ENCODE assay signal across 14 cellular contexts in the genomic region with DNA sequence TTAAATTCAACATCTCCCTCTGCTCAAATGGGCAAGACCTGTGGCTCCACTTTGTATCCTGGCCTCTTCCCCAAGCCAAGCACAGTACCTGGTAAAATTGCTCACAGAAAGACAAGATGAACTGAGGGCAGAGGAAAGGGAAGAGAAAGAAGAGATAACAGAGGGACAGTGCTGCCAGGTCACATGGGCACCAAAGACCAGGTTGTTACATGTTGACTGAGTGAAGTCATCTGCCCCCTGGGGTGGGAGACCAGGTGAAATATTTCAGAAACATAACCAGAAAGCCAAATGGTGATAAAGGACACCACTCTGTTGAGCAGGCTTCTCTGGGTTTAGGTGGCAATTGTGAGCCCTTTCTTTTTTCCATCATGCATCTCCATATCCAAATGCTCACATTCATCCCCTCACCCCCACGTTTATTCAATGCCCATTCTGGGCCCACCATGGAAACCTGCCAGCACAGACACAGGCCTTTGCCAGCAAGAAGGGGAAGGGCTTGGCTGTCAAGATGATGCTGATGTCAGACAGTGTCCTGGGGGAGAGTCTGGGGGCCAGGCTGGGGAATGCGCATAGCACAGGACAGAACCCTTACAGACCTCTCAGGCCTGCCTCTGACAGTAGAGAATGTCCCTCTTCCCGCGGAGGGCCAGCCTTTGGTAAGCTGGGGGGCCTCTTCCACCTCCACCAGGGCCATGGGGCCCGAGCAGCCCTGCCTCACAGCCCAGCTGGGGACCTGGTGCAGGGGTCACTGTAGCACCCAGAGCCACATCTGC.
"Had no signal": no experiment of that assay in that cellular context is flagged by ENCODE, and none has a peak within 500 bp of the region (broad histone marks: within the 10 kb centered on the region; RNA-seq: fewer than 3 reads in every experiment).

No MANE protein-coding gene starts in this region.

- H3K27ac Mint-ChIP-seq: activated B cell treated with CpG ODN at 0.5 μM for 24 hours; activated naive CD8-positive, alpha-beta T cell treated with anti-CD3 and anti-CD28 coated beads, Interleukin-2, amount 10 ng/mL, durations not matched to agents 7 days and 5 days had no signal

- H2AFZ ChIP-seq: parathyroid adenoma had no signal

- DNase-seq: activated B cell treated with CpG ODN at 0.5 μM for 24 hours; activated CD4-positive, alpha-beta T cell treated with anti-CD3 and anti-CD28 coated beads, Interleukin-2, amount 50 U/mL, for 1 hour; activated naive CD8-positive, alpha-beta T cell treated with anti-CD3 and anti-CD28 coated beads, Interleukin-2, amount 10 ng/mL, durations not matched to agents 7 days and 5 days; anterior cingulate cortex; gastrocnemius medialis; islet precursor cell; left lung; nephron progenitor cell; stimulated activated CD4-positive, alpha-beta T cell treated with anti-CD3 and anti-CD28 coated beads, Interleukin-4, amount 100 ng/mL, for 4 hours; stimulated activated naive CD8-positive, alpha-beta T cell treated with anti-CD3 and anti-CD28 coated beads, Interleukin-15, amount 100 ng/mL, for 72 hours; testis had no signal

- H3K27me3 Mint-ChIP-seq: activated B cell treated with CpG ODN at 0.5 μM for 24 hours; activated naive CD8-positive, alpha-beta T cell treated with anti-CD3 and anti-CD28 coated beads, Interleukin-2, amount 10 ng/mL, durations not matched to agents 7 days and 5 days; stimulated activated naive CD8-positive, alpha-beta T cell treated with anti-CD3 and anti-CD28 coated beads, Interleukin-15, amount 100 ng/mL, for 72 hours had no signal

- ATAC-seq: gastrocnemius medialis; left lung; stimulated activated naive CD8-positive, alpha-beta T cell treated with anti-CD3 and anti-CD28 coated beads, Interleukin-15, amount 100 ng/mL, for 72 hours had no signal

- H3K27ac ChIP-seq: gastrocnemius medialis, left lung, parathyroid adenoma, testis had no signal

- H3K4me1 ChIP-seq: left lung, parathyroid adenoma, testis had no signal

- H3K27me3 ChIP-seq: gastrocnemius medialis, left lung, testis had no signal

- H3K9me3 Mint-ChIP-seq: activated B cell treated with CpG ODN at 0.5 μM for 24 hours; activated naive CD8-positive, alpha-beta T cell treated with anti-CD3 and anti-CD28 coated beads, Interleukin-2, amount 10 ng/mL, durations not matched to agents 7 days and 5 days; nephron progenitor cell; stimulated activated naive CD8-positive, alpha-beta T cell treated with anti-CD3 and anti-CD28 coated beads, Interleukin-15, amount 100 ng/mL, for 72 hours had no signal

- H3K9ac ChIP-seq: parathyroid adenoma had no signal

- H3K4me3 ChIP-seq: gastrocnemius medialis, left lung, skin epidermis, testis had no signal

- FAIRE-seq: bronchial epithelial cell had no signal

- H3K4me3 Mint-ChIP-seq: activated B cell treated with CpG ODN at 0.5 μM for 24 hours; activated naive CD8-positive, alpha-beta T cell treated with anti-CD3 and anti-CD28 coated beads, Interleukin-2, amount 10 ng/mL, durations not matched to agents 7 days and 5 days; nephron progenitor cell; stimulated activated naive CD8-positive, alpha-beta T cell treated with anti-CD3 and anti-CD28 coated beads, Interleukin-15, amount 100 ng/mL, for 72 hours had no signal

- H3K4me1 Mint-ChIP-seq: nephron progenitor cell had no signal

- H3K9me3 ChIP-seq: gastrocnemius medialis, left lung, testis had no signal
